1 cellular context compared by ENCODE assay signal in genomic region chr1:235090406-235091069, GRCh38.
A peak's percentile ranks its signal among the peaks of the same experiment; 100 is the strongest.
TF ChIP-seq lines count a peak whose summit lies in the region.

No MANE protein-coding gene starts in this region.

TF ChIP-seq in K562, 482 proteins besides CTCF, POLR2A, EP300 and RAD21 (continued from another document and continues in another):
- no peak for TF ChIP-seq ZNF133 (CRISPR knock-in tag; IDR thresholded peaks at IDR 0.05)
- TF ChIP-seq, protein P1, sequence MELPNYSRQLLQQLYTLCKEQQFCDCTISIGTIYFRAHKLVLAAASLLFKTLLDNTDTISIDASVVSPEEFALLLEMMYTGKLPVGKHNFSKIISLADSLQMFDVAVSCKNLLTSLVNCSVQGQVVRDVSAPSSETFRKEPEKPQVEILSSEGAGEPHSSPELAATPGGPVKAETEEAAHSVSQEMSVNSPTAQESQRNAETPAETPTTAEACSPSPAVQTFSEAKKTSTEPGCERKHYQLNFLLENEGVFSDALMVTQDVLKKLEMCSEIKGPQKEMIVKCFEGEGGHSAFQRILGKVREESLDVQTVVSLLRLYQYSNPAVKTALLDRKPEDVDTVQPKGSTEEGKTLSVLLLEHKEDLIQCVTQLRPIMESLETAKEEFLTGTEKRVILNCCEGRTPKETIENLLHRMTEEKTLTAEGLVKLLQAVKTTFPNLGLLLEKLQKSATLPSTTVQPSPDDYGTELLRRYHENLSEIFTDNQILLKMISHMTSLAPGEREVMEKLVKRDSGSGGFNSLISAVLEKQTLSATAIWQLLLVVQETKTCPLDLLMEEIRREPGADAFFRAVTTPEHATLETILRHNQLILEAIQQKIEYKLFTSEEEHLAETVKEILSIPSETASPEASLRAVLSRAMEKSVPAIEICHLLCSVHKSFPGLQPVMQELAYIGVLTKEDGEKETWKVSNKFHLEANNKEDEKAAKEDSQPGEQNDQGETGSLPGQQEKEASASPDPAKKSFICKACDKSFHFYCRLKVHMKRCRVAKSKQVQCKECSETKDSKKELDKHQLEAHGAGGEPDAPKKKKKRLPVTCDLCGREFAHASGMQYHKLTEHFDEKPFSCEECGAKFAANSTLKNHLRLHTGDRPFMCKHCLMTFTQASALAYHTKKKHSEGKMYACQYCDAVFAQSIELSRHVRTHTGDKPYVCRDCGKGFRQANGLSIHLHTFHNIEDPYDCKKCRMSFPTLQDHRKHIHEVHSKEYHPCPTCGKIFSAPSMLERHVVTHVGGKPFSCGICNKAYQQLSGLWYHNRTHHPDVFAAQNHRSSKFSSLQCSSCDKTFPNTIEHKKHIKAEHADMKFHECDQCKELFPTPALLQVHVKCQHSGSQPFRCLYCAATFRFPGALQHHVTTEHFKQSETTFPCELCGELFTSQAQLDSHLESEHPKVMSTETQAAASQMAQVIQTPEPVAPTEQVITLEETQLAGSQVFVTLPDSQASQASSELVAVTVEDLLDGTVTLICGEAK (IDR thresholded peaks at IDR 0.05): peak; percentile 46; the same call in 1 of the 2 replicates
- TF ChIP-seq, protein P1 (CRISPR knock-in tag; IDR thresholded peaks at IDR 0.05): no peak
- TF ChIP-seq, protein P2, sequence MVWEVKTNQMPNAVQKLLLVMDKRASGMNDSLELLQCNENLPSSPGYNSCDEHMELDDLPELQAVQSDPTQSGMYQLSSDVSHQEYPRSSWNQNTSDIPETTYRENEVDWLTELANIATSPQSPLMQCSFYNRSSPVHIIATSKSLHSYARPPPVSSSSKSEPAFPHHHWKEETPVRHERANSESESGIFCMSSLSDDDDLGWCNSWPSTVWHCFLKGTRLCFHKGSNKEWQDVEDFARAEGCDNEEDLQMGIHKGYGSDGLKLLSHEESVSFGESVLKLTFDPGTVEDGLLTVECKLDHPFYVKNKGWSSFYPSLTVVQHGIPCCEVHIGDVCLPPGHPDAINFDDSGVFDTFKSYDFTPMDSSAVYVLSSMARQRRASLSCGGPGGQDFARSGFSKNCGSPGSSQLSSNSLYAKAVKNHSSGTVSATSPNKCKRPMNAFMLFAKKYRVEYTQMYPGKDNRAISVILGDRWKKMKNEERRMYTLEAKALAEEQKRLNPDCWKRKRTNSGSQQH (CRISPR knock-in tag; IDR thresholded peaks at IDR 0.05): no peak
- TF ChIP-seq GMEB1 (CRISPR knock-in tag; IDR thresholded peaks at IDR 0.05): no peak
- no peak for TF ChIP-seq TOE1 (IDR thresholded peaks at IDR 0.05; ENCODE audit: borderline replicate concordance)
- TF ChIP-seq TOE1 (CRISPR knock-in tag; IDR thresholded peaks at IDR 0.05; ENCODE audit: borderline replicate concordance, low read depth): no peak
- no peak for TF ChIP-seq RBM15 (IDR thresholded peaks at IDR 0.05; ENCODE audit: insufficient read depth, low read length)
- no peak for TF ChIP-seq ZNF551 (CRISPR knock-in tag; IDR thresholded peaks at IDR 0.05)
- no peak for TF ChIP-seq E2F3 (CRISPR knock-in tag; IDR thresholded peaks at IDR 0.05)
- TF ChIP-seq CBX2 (IDR thresholded peaks at IDR 0.05; ENCODE audit: insufficient read depth, low read length, poor library complexity, severe bottlenecking): no peak
- no peak for TF ChIP-seq COPS2 (conservative IDR thresholded peaks at IDR 0.05)
- TF ChIP-seq HMBOX1 (IDR thresholded peaks at IDR 0.05): no peak
- no peak for TF ChIP-seq U2AF2 (optimal IDR thresholded peaks at IDR 0.05; ENCODE audit: low read depth, low read length)
- TF ChIP-seq XRCC5 (IDR thresholded peaks at IDR 0.05; ENCODE audit: low read depth, low read length): no peak
- TF ChIP-seq GTF2A2 (tag; IDR thresholded peaks at IDR 0.05): no peak
- TF ChIP-seq SP1 (CRISPR knock-in tag; IDR thresholded peaks at IDR 0.05): no peak
- no peak for TF ChIP-seq POLR2G (IDR thresholded peaks at IDR 0.05; ENCODE audit: low read depth, low read length)
- no peak; a peak in 1 of 3 replicates for TF ChIP-seq CBX3 (IDR thresholded peaks at IDR 0.05; ENCODE audit: borderline replicate concordance in 1 of 2, low read length in 2 of 2)
- TF ChIP-seq NFIX (CRISPR knock-in tag; IDR thresholded peaks at IDR 0.05; ENCODE audit: low read depth): no peak
- no peak for TF ChIP-seq SRF (CRISPR knock-in tag; IDR thresholded peaks at IDR 0.05)
- no peak for TF ChIP-seq NR0B1 (IDR thresholded peaks at IDR 0.05; ENCODE audit: partially characterized antibody)
- no peak for TF ChIP-seq PCBP1 (IDR thresholded peaks at IDR 0.05; ENCODE audit: low read depth, low read length, poor library complexity, severe bottlenecking)
- peak; percentile 88 for TF ChIP-seq CXXC5 (CRISPR knock-in tag; IDR thresholded peaks at IDR 0.05)
- TF ChIP-seq, protein P3, sequence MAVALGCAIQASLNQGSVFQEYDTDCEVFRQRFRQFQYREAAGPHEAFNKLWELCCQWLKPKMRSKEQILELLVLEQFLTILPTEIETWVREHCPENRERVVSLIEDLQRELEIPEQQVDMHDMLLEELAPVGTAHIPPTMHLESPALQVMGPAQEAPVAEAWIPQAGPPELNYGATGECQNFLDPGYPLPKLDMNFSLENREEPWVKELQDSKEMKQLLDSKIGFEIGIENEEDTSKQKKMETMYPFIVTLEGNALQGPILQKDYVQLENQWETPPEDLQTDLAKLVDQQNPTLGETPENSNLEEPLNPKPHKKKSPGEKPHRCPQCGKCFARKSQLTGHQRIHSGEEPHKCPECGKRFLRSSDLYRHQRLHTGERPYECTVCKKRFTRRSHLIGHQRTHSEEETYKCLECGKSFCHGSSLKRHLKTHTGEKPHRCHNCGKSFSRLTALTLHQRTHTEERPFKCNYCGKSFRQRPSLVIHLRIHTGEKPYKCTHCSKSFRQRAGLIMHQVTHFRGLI (CRISPR knock-in tag; IDR thresholded peaks at IDR 0.05): no peak
- no peak for TF ChIP-seq SRSF7 (optimal IDR thresholded peaks at IDR 0.05; ENCODE audit: low read depth, low read length)
- no peak for TF ChIP-seq MECOM (CRISPR knock-in tag; IDR thresholded peaks at IDR 0.05)
- no peak for TF ChIP-seq DMBX1 (CRISPR knock-in tag; IDR thresholded peaks at IDR 0.05; ENCODE audit: borderline replicate concordance)
- no peak for TF ChIP-seq CC2D1A (IDR thresholded peaks at IDR 0.05)
- TF ChIP-seq MCM3 (IDR thresholded peaks at IDR 0.05): no peak
- TF ChIP-seq, protein P4, sequence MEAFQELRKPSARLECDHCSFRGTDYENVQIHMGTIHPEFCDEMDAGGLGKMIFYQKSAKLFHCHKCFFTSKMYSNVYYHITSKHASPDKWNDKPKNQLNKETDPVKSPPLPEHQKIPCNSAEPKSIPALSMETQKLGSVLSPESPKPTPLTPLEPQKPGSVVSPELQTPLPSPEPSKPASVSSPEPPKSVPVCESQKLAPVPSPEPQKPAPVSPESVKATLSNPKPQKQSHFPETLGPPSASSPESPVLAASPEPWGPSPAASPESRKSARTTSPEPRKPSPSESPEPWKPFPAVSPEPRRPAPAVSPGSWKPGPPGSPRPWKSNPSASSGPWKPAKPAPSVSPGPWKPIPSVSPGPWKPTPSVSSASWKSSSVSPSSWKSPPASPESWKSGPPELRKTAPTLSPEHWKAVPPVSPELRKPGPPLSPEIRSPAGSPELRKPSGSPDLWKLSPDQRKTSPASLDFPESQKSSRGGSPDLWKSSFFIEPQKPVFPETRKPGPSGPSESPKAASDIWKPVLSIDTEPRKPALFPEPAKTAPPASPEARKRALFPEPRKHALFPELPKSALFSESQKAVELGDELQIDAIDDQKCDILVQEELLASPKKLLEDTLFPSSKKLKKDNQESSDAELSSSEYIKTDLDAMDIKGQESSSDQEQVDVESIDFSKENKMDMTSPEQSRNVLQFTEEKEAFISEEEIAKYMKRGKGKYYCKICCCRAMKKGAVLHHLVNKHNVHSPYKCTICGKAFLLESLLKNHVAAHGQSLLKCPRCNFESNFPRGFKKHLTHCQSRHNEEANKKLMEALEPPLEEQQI (IDR thresholded peaks at IDR 0.05): no peak
- no peak for TF ChIP-seq CBX8 (IDR thresholded peaks at IDR 0.05; ENCODE audit: borderline replicate concordance, extremely low read depth, low read depth, low read length, poor library complexity, severe bottlenecking)
- TF ChIP-seq, protein P5, sequence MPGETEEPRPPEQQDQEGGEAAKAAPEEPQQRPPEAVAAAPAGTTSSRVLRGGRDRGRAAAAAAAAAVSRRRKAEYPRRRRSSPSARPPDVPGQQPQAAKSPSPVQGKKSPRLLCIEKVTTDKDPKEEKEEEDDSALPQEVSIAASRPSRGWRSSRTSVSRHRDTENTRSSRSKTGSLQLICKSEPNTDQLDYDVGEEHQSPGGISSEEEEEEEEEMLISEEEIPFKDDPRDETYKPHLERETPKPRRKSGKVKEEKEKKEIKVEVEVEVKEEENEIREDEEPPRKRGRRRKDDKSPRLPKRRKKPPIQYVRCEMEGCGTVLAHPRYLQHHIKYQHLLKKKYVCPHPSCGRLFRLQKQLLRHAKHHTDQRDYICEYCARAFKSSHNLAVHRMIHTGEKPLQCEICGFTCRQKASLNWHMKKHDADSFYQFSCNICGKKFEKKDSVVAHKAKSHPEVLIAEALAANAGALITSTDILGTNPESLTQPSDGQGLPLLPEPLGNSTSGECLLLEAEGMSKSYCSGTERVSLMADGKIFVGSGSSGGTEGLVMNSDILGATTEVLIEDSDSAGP (CRISPR knock-in tag; IDR thresholded peaks at IDR 0.05): no peak
- TF ChIP-seq HCFC1 (IDR thresholded peaks at IDR 0.05; ENCODE audit: low read depth, low read length): no peak
- no peak for TF ChIP-seq MBD2 (IDR thresholded peaks at IDR 0.05; ENCODE audit: borderline replicate concordance, low read depth)
- TF ChIP-seq NEUROD1 (IDR thresholded peaks at IDR 0.05; ENCODE audit: borderline replicate concordance, low read depth, low read length, partially characterized antibody): no peak
- TF ChIP-seq, protein P6, sequence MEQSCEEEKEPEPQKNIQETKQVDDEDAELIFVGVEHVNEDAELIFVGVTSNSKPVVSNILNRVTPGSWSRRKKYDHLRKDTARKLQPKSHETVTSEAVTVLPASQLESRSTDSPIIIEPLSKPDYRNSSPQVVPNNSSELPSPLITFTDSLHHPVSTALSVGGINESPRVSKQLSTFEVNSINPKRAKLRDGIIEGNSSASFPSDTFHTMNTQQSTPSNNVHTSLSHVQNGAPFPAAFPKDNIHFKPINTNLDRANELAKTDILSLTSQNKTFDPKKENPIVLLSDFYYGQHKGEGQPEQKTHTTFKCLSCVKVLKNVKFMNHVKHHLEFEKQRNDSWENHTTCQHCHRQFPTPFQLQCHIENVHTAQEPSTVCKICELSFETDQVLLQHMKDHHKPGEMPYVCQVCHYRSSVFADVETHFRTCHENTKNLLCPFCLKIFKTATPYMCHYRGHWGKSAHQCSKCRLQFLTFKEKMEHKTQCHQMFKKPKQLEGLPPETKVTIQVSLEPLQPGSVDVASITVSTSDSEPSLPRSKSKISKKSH (CRISPR knock-in tag; IDR thresholded peaks at IDR 0.05): no peak
- no peak for TF ChIP-seq SMARCB1 (IDR thresholded peaks at IDR 0.05; ENCODE audit: insufficient read length, low read depth)
- no peak for TF ChIP-seq MIER1 (IDR thresholded peaks at IDR 0.05; ENCODE audit: low read depth)
